Comparison of ENCODE assay signal across 11 cellular contexts in the genomic region with DNA sequence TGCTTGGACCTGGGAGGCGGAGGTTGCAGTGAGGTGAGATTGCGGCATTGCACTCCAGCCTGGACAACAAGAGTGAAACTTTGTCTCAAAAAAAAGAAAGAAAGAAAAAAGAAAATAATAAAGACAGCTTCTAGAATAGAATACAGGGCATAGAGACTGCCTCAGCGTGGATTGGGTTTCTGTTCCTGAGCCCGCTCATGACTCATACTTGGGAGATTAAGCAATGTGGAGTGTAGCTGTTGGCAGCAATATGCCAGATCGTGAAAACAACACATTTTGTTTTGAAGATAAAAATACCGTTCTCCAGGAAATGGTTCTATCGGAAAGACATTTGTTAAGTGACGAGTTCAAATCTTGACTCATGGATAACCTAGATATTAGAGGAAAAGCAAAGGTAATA.
A peak's percentile ranks its signal among the peaks of the same experiment; 100 is the strongest.
DNase-seq lines count a peak whose midpoint lies in the region; ATAC-seq and TF ChIP-seq lines count a peak whose summit lies in the region.
"Had no signal": no experiment of that assay in that cellular context is flagged by ENCODE, and none has a peak within 500 bp of the region (broad histone marks: within the 10 kb centered on the region; RNA-seq: fewer than 3 reads in every experiment).

No MANE protein-coding gene starts in this region.

- H3K4me3 Mint-ChIP-seq in T-cell = no peak overlapping the region
- H3K4me3 Mint-ChIP-seq: activated CD4-positive, alpha-beta T cell treated with anti-CD3 and anti-CD28 coated beads for 36 hours had no signal

- no peak overlapping the region for H4K12ac ChIP-seq in trophoblast cell (ENCODE audit: low read depth, low read length)

- H4K91ac ChIP-seq in trophoblast cell (ENCODE audit: low read depth, low read length) = no peak overlapping the region

- H2AK5ac ChIP-seq in trophoblast cell (ENCODE audit: low read length) = no peak overlapping the region

- H2BK12ac ChIP-seq in trophoblast cell (ENCODE audit: low read length) = no peak overlapping the region

- no peaks in the 10 kb centered on the region for H3K79me1 ChIP-seq in trophoblast cell (ENCODE audit: low read length)

- no peak overlapping the region for H3K18ac ChIP-seq in trophoblast cell (ENCODE audit: low read length)

- no CpG with 5 or more reads among the region's 8 CpGs for WGBS in trophoblast cell (ENCODE audit: extremely low coverage, insufficient coverage, insufficient read length)

- no peaks in the 10 kb centered on the region for H3K9me3 Mint-ChIP-seq in T-cell

- no peak overlapping the region for H2BK120ac ChIP-seq in trophoblast cell (ENCODE audit: insufficient read depth, low read length, poor library complexity)

- CTCF ChIA-PET in T-cell (lab: Charles Lee) = no interaction called here

- H2BK5ac ChIP-seq in trophoblast cell (ENCODE audit: low read depth, low read length, poor library complexity) = no peak overlapping the region

- H3K23ac ChIP-seq in trophoblast cell (ENCODE audit: low read length) = no peak overlapping the region

- no peaks in the 10 kb centered on the region for H3K79me2 ChIP-seq in trophoblast cell (ENCODE audit: control insufficient read depth, insufficient read depth, low read length, poor library complexity)

- H3K4me2 ChIP-seq in trophoblast cell (ENCODE audit: low read length) = no peak overlapping the region

- H3K9ac ChIP-seq in trophoblast cell (ENCODE audit: low read length) = no peak overlapping the region

- H3K4ac ChIP-seq in trophoblast cell (ENCODE audit: low read depth, low read length) = no peak overlapping the region

- H3K27me3 ChIP-seq in trophoblast cell (ENCODE audit: insufficient read depth, low read length) = no peaks in the 10 kb centered on the region

- no peak overlapping the region for H2AFZ ChIP-seq in trophoblast cell (ENCODE audit: insufficient read depth, low read length, poor library complexity)

- no peaks in the 10 kb centered on the region for H3K9me3 ChIP-seq in trophoblast cell (ENCODE audit: insufficient read depth, low read depth, low read length)

- TF ChIP-seq CTCF in foreskin fibroblast (IDR thresholded peaks at IDR 0.05; ENCODE audit: low read depth, low read length) = no peak

- H3K27me3 Mint-ChIP-seq in T-cell = no peaks in the 10 kb centered on the region

- H3K4me1 ChIP-seq in trophoblast cell (ENCODE audit: control insufficient read depth in 1 of 2, insufficient read depth in 2 of 2, low read length in 2 of 2) = no peaks in the 10 kb centered on the region

- no peak overlapping the region for H3K27ac ChIP-seq in trophoblast cell (ENCODE audit: low read depth, low read length)
- H3K27ac ChIP-seq: C4-2B had no signal

- no peaks in the 10 kb centered on the region for H3K36me3 ChIP-seq in trophoblast cell (ENCODE audit: control insufficient read depth in 1 of 2, insufficient read depth in 2 of 2, low read length in 2 of 2)

- DNase-seq in GM04503 (ENCODE audit: low read depth) (peak; percentile 7), RPMI7951 (ENCODE audit: low read depth) (peak; percentile 38), foreskin fibroblast (peak; percentile 17 to 39), trophoblast cell (peak; percentile 5 to 33), T-cell (no peak), HT-29 (ENCODE audit: low spot score) (no peak), DMS114 treated with DMSO at 0.1 percent for 48 hours (lab: John Stamatoyannopoulos, UW; ENCODE audit: unreplicated experiment) (no peak)
- DNase-seq in stimulated activated naive CD8-positive, alpha-beta T cell treated with anti-CD3 and anti-CD28 coated beads, Interleukin-15, Interleukin-2, amounts not matched to agents 100 U/mL and 50 U/mL, for 24 hours = no peak
- DNase-seq: activated CD4-positive, alpha-beta T cell treated with anti-CD3 and anti-CD28 coated beads for 36 hours; glutamatergic neuron had no signal

- no peaks in the 10 kb centered on the region for H3K36me3 Mint-ChIP-seq in T-cell

- H3K4me3 ChIP-seq in foreskin fibroblast (ENCODE audit: low read depth in 1 of 2, low read length in 2 of 2) = no peak overlapping the region
- H3K4me3 ChIP-seq in trophoblast cell (ENCODE audit: low read depth, low read length) = no peak overlapping the region

- POLR2A ChIA-PET in T-cell (lab: Charles Lee) = no interaction called here

- H3K14ac ChIP-seq in trophoblast cell (ENCODE audit: low read length) = no peak overlapping the region

- H3K27ac Mint-ChIP-seq in T-cell = no peak overlapping the region
- H3K27ac Mint-ChIP-seq: activated CD4-positive, alpha-beta T cell treated with anti-CD3 and anti-CD28 coated beads for 36 hours had no signal

- H3K4me1 Mint-ChIP-seq in T-cell = peaks cover 0 to 1% (median 0%) of the 10 kb centered on the region in 3 donors

- ATAC-seq in T-cell (replicated peaks in 1 of 4) = no peak
- ATAC-seq in stimulated activated naive CD8-positive, alpha-beta T cell treated with anti-CD3 and anti-CD28 coated beads, Interleukin-15, Interleukin-2, amounts not matched to agents 100 U/mL and 50 U/mL, for 24 hours = no peak
- ATAC-seq: activated CD4-positive, alpha-beta T cell treated with anti-CD3 and anti-CD28 coated beads for 36 hours had no signal

- H4K8ac ChIP-seq in trophoblast cell (ENCODE audit: low read depth, low read length) = no peak overlapping the region

Comparison
In these comparisons a context has a peak if more than half of its experiments do, and no peak if none do; other contexts are left out.
1. DNase-seq: peak in GM04503 (single experiment), RPMI7951 (single experiment), foreskin fibroblast (2 of 2) and trophoblast cell (2 of 2); none in T-cell (0 of 34), HT-29 (single experiment), stimulated activated naive CD8-positive, alpha-beta T cell treated with anti-CD3 and anti-CD28 coated beads, Interleukin-15, Interleukin-2, amounts not matched to agents 100 U/mL and 50 U/mL, for 24 hours (single experiment) and DMS114 treated with DMSO at 0.1 percent for 48 hours (single experiment).